Comparison of ENCODE assay signal across 17 cellular contexts in genomic region chr11:67524480-67524808, GRCh38. TPM values are rescaled to one million over a fixed set of nuclear protein-coding genes. Genes with fewer than 3 reads are reported as not detected.
DNase-seq lines count a peak whose midpoint lies in the region; ATAC-seq and TF ChIP-seq lines count a peak whose summit lies in the region.
"Had no signal": no experiment of that assay in that cellular context is flagged by ENCODE, and none has a peak within 500 bp of the region (broad histone marks: within the 10 kb centered on the region; RNA-seq: fewer than 3 reads in every experiment).

No MANE protein-coding gene starts in this region.

- H3K79me2 ChIP-seq in neural progenitor cell (ENCODE audit: low read depth) = no peaks in the 10 kb centered on the region

- peak; percentile 13 for ATAC-seq in aorta (ENCODE audit: low FRiP score)

- H3K9me3 ChIP-seq in neural progenitor cell (ENCODE audit: low read depth) (no peaks in the 10 kb centered on the region), aorta (ENCODE audit: control insufficient read depth, low read length) (no peaks in the 10 kb centered on the region)
- H3K9me3 ChIP-seq: A549, BE2C had no signal

- H3K27ac ChIP-seq in coronary artery (no peak overlapping the region), neural progenitor cell (no peak overlapping the region), aorta (ENCODE audit: low read depth in 1 of 2, low read length in 2 of 2) (no peak overlapping the region)
- H3K27ac ChIP-seq: A549, C4-2B, GM23248, HL-60 had no signal

- H3K4me3 ChIP-seq in coronary artery (no peak overlapping the region), neural progenitor cell (no peak overlapping the region), aorta (ENCODE audit: low read length in 2 of 2) (no peak overlapping the region)
- H3K4me3 ChIP-seq: A549, GM23248 had no signal

- H2AFZ ChIP-seq in neural progenitor cell (replicated peaks) = no peak overlapping the region
- H2AFZ ChIP-seq: GM23248 had no signal

- in situ Hi-C loops in GM13976 (cut with MboI; ENCODE audit: low sequenced_read_pairs, unreplicated experiment) = no loop called here

- no peak overlapping the region for H3K9ac ChIP-seq in neural progenitor cell
- H3K9ac ChIP-seq: GM23248 had no signal

- peaks cover 12% of the 10 kb centered on the region for H3K27me3 Mint-ChIP-seq in neural progenitor cell (ENCODE audit: insufficient read depth, low read depth)

- H3K4me1 Mint-ChIP-seq in neural progenitor cell = peaks cover 11% of the 10 kb centered on the region
- H3K4me1 Mint-ChIP-seq: CD4-positive, alpha-beta memory T cell had no signal

- 91% methylated on average over 9 of the region's 9 CpGs for WGBS in aorta, 2 donors

- DNase-seq in GM13976 (ENCODE audit: low spot score) (peak; percentile 20), coronary artery (ENCODE audit: low spot score) (peak; percentile 54), neural progenitor cell (ENCODE audit: low spot score) (no peak), aorta (no peak), DMS114 treated with DMSO at 0.1 percent for 48 hours (lab: John Stamatoyannopoulos, UW; ENCODE audit: unreplicated experiment) (no peak), dermis blood vessel endothelial cell (no peak)
- DNase-seq: BE2C; CD4-positive, alpha-beta memory T cell; COR-L47; DMS53; GF-D8; GM23248 had no signal

- no peaks in the 10 kb centered on the region for H3K36me3 ChIP-seq in neural progenitor cell
- no peaks in the 10 kb centered on the region for H3K36me3 ChIP-seq in aorta (ENCODE audit: control insufficient read depth in 1 of 2, insufficient read depth in 2 of 2, low read length in 1 of 2)
- H3K36me3 ChIP-seq: BE2C had no signal

- no peak for TF ChIP-seq CTCF in GM13976 (IDR thresholded peaks at IDR 0.05; ENCODE audit: borderline replicate concordance, control extremely low read depth, extremely low read depth, insufficient read depth, missing control alignments)
- no peak for TF ChIP-seq CTCF in coronary artery (IDR thresholded peaks at IDR 0.05)
- no peak for TF ChIP-seq CTCF in neural progenitor cell (IDR thresholded peaks at IDR 0.05)

- no peaks in the 10 kb centered on the region for H3K27me3 ChIP-seq in neural progenitor cell
- no peaks in the 10 kb centered on the region for H3K27me3 ChIP-seq in aorta (ENCODE audit: control insufficient read depth in 1 of 2, insufficient read depth in 2 of 2, low read length in 1 of 2)
- H3K27me3 ChIP-seq: BE2C had no signal

- no peaks in the 10 kb centered on the region for H4K20me1 ChIP-seq in neural progenitor cell (ENCODE audit: low read depth)

- H3K9me3 Mint-ChIP-seq in neural progenitor cell = peaks cover 8% of the 10 kb centered on the region

- no peaks in the 10 kb centered on the region for H3F3A ChIP-seq in neural progenitor cell (ENCODE audit: low read depth)

- H3K4me2 ChIP-seq in neural progenitor cell = no peak overlapping the region
- H3K4me2 ChIP-seq: A549 had no signal

- H3K36me3 Mint-ChIP-seq in neural progenitor cell = no peaks in the 10 kb centered on the region
- H3K36me3 Mint-ChIP-seq: CD4-positive, alpha-beta memory T cell had no signal

- H3K27ac Mint-ChIP-seq in neural progenitor cell = peak overlapping the region; percentile 64
- H3K27ac Mint-ChIP-seq: CD4-positive, alpha-beta memory T cell had no signal

- no peak overlapping the region for H3K4me3 Mint-ChIP-seq in neural progenitor cell
- H3K4me3 Mint-ChIP-seq: CD4-positive, alpha-beta memory T cell had no signal

- no peaks in the 10 kb centered on the region for H3K4me1 ChIP-seq in neural progenitor cell
- no peaks in the 10 kb centered on the region for H3K4me1 ChIP-seq in aorta (ENCODE audit: control insufficient read depth in 1 of 2, insufficient read depth in 2 of 2, low read length in 2 of 2)
- H3K4me1 ChIP-seq: A549, BE2C had no signal

- intact Hi-C loops in aorta (cut with DNase I) = no loop called here

RNA-seq across cellular contexts. Expression of gene CABP2, which starts 1.2 kb away (rescaled TPM):
- total RNA-seq in neural progenitor cell (ENCODE audit: low replicate concordance) (not detected in 2 replicates), aorta (not detected), dermis blood vessel endothelial cell (not detected in 2 replicates)
- not detected for polyA plus RNA-seq in aorta
- total RNA-seq: CD4-positive, alpha-beta memory T cell; GM23248; H7 had no signal
- polyA plus RNA-seq: A549; AG04450; CD4-positive, alpha-beta memory T cell; GM23248 had no signal

RNA-seq across cellular contexts. Expression of gene CDK2AP2, which starts 16.5 kb away (rescaled TPM):
- total RNA-seq in neural progenitor cell (ENCODE audit: low replicate concordance) = 2.1 and 17.1 TPM in 2 replicates
- total RNA-seq in aorta = 10 to 100 TPM; 40.8 to 65.6 TPM
- polyA plus RNA-seq in aorta = 100 to 1,000 TPM in 1 of 2 donors, 10 to 100 TPM in 1; 87.3 to 105 TPM
- total RNA-seq in dermis blood vessel endothelial cell = 25.2 and 42.2 TPM in 2 replicates

RNA-seq across cellular contexts. Expression of gene PITPNM1, which starts 19.3 kb away (rescaled TPM):
- total RNA-seq in neural progenitor cell (ENCODE audit: low replicate concordance) = 7.7 and 32.8 TPM in 2 replicates
- total RNA-seq in aorta = 10 to 100 TPM; 40.5 to 48.8 TPM
- polyA plus RNA-seq in aorta = 10 to 100 TPM; 11.8 to 22.5 TPM
- total RNA-seq in dermis blood vessel endothelial cell = 4.8 and 10.7 TPM in 2 replicates

RNA-seq across cellular contexts. Expression of gene AIP, which starts 41.6 kb away (rescaled TPM):
- total RNA-seq in neural progenitor cell (ENCODE audit: low replicate concordance) (20.3 and 38.5 TPM in 2 replicates), aorta (10 to 100 TPM; 61.2 to 63.1 TPM), dermis blood vessel endothelial cell (81.0 and 124 TPM in 2 replicates)
- 100 to 1,000 TPM; 105 to 141 TPM for polyA plus RNA-seq in aorta

RNA-seq across cellular contexts. Expression of gene TMEM134, which starts 55.4 kb away (rescaled TPM):
- total RNA-seq in neural progenitor cell (ENCODE audit: low replicate concordance) = 68.1 and 88.8 TPM in 2 replicates
- total RNA-seq in aorta = 10 to 100 TPM; 34.1 to 37.6 TPM
- 10 to 100 TPM; 20.0 to 63.2 TPM for polyA plus RNA-seq in aorta
- 30.6 and 40.9 TPM in 2 replicates for total RNA-seq in dermis blood vessel endothelial cell

Comparison
In these comparisons a context has a peak if more than half of its experiments do, and no peak if none do; other contexts are left out.
1. DNase-seq: peak in GM13976 (single experiment) and coronary artery (single experiment); none in neural progenitor cell (single experiment), aorta (0 of 2), DMS114 treated with DMSO at 0.1 percent for 48 hours (single experiment) and dermis blood vessel endothelial cell (single experiment).